ENCODE assay signal across 1 cellular context in the genomic region with DNA sequence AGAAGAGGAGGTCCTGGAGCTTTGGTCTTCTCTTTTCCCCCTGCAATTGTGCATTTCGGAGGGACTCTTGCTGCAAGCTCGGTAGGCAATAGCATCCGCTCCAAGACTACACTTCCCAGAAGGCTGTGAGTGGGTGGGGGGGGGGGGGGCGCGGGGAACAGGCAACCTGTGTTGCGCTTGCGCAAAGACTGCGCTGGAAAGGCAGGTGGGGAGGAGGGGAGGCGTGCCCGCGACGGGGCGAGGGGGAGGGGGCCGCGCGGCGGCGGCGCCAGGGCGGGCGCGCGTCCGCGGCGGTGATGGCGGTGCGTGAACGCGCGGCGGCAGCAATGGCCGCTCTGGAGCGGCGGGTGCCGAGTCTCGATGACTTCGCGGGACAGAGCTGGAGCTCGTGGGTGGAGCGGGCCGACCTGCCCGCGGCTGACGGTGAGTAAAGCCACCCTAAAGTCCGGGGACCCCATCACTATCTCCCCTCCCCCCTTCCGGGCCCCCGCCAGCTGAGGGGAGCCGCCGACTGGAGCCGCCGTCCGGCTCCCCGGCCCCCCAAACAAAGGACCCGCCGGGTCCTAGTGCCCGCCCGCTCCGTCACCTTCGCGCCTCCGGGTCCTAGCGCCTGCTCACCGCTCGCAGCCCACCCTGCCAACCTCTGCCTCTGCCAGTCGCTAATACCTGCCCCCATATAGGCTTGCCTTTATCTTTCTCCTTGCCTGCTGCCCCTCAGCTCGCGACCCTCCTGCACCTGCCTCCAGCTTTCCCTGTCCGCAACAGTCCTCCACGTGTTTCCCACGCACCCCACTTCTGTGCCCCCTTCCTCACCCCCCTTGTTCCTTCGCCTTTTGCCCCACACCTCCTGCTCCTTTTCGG.
TF ChIP-seq lines count a peak whose summit lies in the region.

Gene ATXN7L2, plus strand, starts transcription at position 248 of the 861 bp plus-strand sequence. Its CDS starts 49 bp downstream, at position 297.

TF ChIP-seq in HepG2, 621 proteins besides CTCF, POLR2A, EP300 and RAD21 (continued from another document and continues in another):
- TF ChIP-seq, protein P1, sequence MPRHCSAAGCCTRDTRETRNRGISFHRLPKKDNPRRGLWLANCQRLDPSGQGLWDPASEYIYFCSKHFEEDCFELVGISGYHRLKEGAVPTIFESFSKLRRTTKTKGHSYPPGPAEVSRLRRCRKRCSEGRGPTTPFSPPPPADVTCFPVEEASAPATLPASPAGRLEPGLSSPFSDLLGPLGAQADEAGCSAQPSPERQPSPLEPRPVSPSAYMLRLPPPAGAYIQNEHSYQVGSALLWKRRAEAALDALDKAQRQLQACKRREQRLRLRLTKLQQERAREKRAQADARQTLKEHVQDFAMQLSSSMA (CRISPR knock-in tag; IDR thresholded peaks at IDR 0.05): no peak
- TF ChIP-seq ZNF652 (CRISPR knock-in tag; IDR thresholded peaks at IDR 0.05; ENCODE audit: borderline replicate concordance, low read depth) (no peak), ZNF382 (CRISPR knock-in tag; IDR thresholded peaks at IDR 0.05; ENCODE audit: borderline replicate concordance) (no peak), SMAD3 (CRISPR knock-in tag; IDR thresholded peaks at IDR 0.05) (no peak), ZNF792 (CRISPR knock-in tag; IDR thresholded peaks at IDR 0.05) (0 out of 2 replicates have a peak, but pooled peaks have one; percentile 24), ZBTB3 (CRISPR knock-in tag; IDR thresholded peaks at IDR 0.05; ENCODE audit: borderline replicate concordance, low read depth) (0 out of 2 replicates have a peak, but pooled peaks have one; percentile 56), ZNF350 (CRISPR knock-in tag; IDR thresholded peaks at IDR 0.05; ENCODE audit: borderline replicate concordance, low read depth) (peak; percentile 24; the same call in 1 of the 2 replicates), ZNF766 (CRISPR knock-in tag; IDR thresholded peaks at IDR 0.05; ENCODE audit: borderline replicate concordance) (0 out of 2 replicates have a peak, but pooled peaks have one; percentile 21), SAP130 (CRISPR knock-in tag; IDR thresholded peaks at IDR 0.05; ENCODE audit: low read depth) (peak; percentile 69), ZNF441 (CRISPR knock-in tag; IDR thresholded peaks at IDR 0.05; ENCODE audit: borderline replicate concordance) (0 out of 2 replicates have a peak, but pooled peaks have one; percentile 37), ZNF619 (CRISPR knock-in tag; IDR thresholded peaks at IDR 0.05) (no peak), ZNF253 (CRISPR knock-in tag; IDR thresholded peaks at IDR 0.05; ENCODE audit: borderline replicate concordance) (0 out of 2 replicates have a peak, but pooled peaks have one; percentile 63), TRIM24 (CRISPR knock-in tag; IDR thresholded peaks at IDR 0.05) (no peak), ZNF816 (CRISPR knock-in tag; IDR thresholded peaks at IDR 0.05; ENCODE audit: borderline replicate concordance) (no peak), MED8 (CRISPR knock-in tag; IDR thresholded peaks at IDR 0.05; ENCODE audit: insufficient replicate concordance) (no peak), IKZF4 (CRISPR knock-in tag; IDR thresholded peaks at IDR 0.05; ENCODE audit: borderline replicate concordance, low read depth, not compliant biosample characterization) (no peak), CEBPB (IDR thresholded peaks at IDR 0.05; ENCODE audit: borderline replicate concordance, low read depth, low read length) (no peak), TBP (CRISPR knock-in tag; IDR thresholded peaks at IDR 0.05) (no peak), KDM3A (CRISPR knock-in tag; IDR thresholded peaks at IDR 0.05; ENCODE audit: low read depth) (no peak), TBX3 (IDR thresholded peaks at IDR 0.05; ENCODE audit: borderline replicate concordance) (peak; percentile 66; the same call in 1 of the 2 replicates), LCORL (IDR thresholded peaks at IDR 0.05) (no peak), LCORL (CRISPR knock-in tag; IDR thresholded peaks at IDR 0.05) (peak; percentile 35; the same call in 1 of the 2 replicates), HNRNPK (IDR thresholded peaks at IDR 0.05; ENCODE audit: low read depth, low read length, poor library complexity, severe bottlenecking) (peak; percentile 91), MED13 (CRISPR knock-in tag; IDR thresholded peaks at IDR 0.05) (peak; percentile 42; the same call in 1 of the 2 replicates), DR1 (CRISPR knock-in tag; IDR thresholded peaks at IDR 0.05) (no peak), ZNF549 (CRISPR knock-in tag; IDR thresholded peaks at IDR 0.05) (no peak), XRCC5 (optimal IDR thresholded peaks at IDR 0.05; ENCODE audit: low read length) (peak; percentile 97), ZNF292 (CRISPR knock-in tag; IDR thresholded peaks at IDR 0.05; ENCODE audit: borderline replicate concordance, low read depth) (no peak), TP53 (CRISPR knock-in tag; conservative IDR thresholded peaks at IDR 0.05) (no peak), FIP1L1 (IDR thresholded peaks at IDR 0.05; ENCODE audit: borderline replicate concordance, insufficient read depth, low read depth, low read length) (no peak), ZNF556 (CRISPR knock-in tag; IDR thresholded peaks at IDR 0.05; ENCODE audit: borderline replicate concordance) (peak; percentile 67; the same call in 1 of the 2 replicates), ZNF20 (CRISPR knock-in tag; IDR thresholded peaks at IDR 0.05) (no peak), NFRKB (IDR thresholded peaks at IDR 0.05) (no peak), ZNF629 (CRISPR knock-in tag; conservative IDR thresholded peaks at IDR 0.05) (no peak), PRDM4 (CRISPR knock-in tag; IDR thresholded peaks at IDR 0.05; ENCODE audit: borderline replicate concordance) (no peak), ZNF720 (CRISPR knock-in tag; IDR thresholded peaks at IDR 0.05) (no peak)
- TF ChIP-seq, protein P2, sequence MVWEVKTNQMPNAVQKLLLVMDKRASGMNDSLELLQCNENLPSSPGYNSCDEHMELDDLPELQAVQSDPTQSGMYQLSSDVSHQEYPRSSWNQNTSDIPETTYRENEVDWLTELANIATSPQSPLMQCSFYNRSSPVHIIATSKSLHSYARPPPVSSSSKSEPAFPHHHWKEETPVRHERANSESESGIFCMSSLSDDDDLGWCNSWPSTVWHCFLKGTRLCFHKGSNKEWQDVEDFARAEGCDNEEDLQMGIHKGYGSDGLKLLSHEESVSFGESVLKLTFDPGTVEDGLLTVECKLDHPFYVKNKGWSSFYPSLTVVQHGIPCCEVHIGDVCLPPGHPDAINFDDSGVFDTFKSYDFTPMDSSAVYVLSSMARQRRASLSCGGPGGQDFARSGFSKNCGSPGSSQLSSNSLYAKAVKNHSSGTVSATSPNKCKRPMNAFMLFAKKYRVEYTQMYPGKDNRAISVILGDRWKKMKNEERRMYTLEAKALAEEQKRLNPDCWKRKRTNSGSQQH (CRISPR knock-in tag; IDR thresholded peaks at IDR 0.05; ENCODE audit: low read depth): no peak; the same call in 1 of the 2 replicates
- TF ChIP-seq, protein P3, sequence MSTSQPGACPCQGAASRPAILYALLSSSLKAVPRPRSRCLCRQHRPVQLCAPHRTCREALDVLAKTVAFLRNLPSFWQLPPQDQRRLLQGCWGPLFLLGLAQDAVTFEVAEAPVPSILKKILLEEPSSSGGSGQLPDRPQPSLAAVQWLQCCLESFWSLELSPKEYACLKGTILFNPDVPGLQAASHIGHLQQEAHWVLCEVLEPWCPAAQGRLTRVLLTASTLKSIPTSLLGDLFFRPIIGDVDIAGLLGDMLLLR (CRISPR knock-in tag; IDR thresholded peaks at IDR 0.05): no peak
- TF ChIP-seq, protein P4, sequence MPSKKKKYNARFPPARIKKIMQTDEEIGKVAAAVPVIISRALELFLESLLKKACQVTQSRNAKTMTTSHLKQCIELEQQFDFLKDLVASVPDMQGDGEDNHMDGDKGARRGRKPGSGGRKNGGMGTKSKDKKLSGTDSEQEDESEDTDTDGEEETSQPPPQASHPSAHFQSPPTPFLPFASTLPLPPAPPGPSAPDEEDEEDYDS (CRISPR knock-in tag; IDR thresholded peaks at IDR 0.05): no peak
- TF ChIP-seq, protein P5, sequence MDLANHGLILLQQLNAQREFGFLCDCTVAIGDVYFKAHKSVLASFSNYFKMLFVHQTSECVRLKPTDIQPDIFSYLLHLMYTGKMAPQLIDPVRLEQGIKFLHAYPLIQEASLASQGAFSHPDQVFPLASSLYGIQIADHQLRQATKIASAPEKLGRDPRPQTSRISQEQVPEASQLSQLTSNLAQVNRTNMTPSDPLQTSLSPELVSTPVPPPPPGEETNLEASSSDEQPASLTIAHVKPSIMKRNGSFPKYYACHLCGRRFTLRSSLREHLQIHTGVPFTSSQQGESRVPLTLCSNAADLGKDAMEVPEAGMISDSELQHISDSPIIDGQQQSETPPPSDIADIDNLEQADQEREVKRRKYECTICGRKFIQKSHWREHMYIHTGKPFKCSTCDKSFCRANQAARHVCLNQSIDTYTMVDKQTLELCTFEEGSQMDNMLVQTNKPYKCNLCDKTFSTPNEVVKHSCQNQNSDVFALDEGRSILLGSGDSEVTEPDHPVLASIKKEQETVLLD (CRISPR knock-in tag; IDR thresholded peaks at IDR 0.05; ENCODE audit: low read depth): peak; percentile 71
- TF ChIP-seq, protein P6, sequence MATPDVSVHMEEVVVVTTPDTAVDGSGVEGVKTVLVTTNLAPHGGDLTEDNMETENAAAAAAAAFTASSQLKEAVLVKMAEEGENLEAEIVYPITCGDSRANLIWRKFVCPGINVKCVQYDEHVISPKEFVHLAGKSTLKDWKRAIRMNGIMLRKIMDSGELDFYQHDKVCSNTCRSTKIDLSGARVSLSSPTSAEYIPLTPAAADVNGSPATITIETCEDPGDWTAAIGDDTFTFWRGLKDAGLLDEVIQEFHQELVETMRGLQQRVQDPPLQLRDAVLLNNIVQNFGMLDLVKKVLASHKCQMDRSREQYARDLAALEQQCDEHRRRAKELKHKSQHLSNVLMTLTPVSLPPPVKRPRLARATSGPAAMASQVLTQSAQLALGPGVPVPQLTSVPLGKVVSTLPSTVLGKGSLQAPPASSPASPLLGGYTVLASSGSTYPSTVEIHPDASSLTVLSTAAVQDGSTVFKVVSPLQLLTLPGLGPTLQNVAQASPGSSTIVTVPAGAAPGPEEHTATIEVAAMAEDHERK (CRISPR knock-in tag; IDR thresholded peaks at IDR 0.05; ENCODE audit: low read depth): peak; percentile 62
- TF ChIP-seq, protein P7, sequence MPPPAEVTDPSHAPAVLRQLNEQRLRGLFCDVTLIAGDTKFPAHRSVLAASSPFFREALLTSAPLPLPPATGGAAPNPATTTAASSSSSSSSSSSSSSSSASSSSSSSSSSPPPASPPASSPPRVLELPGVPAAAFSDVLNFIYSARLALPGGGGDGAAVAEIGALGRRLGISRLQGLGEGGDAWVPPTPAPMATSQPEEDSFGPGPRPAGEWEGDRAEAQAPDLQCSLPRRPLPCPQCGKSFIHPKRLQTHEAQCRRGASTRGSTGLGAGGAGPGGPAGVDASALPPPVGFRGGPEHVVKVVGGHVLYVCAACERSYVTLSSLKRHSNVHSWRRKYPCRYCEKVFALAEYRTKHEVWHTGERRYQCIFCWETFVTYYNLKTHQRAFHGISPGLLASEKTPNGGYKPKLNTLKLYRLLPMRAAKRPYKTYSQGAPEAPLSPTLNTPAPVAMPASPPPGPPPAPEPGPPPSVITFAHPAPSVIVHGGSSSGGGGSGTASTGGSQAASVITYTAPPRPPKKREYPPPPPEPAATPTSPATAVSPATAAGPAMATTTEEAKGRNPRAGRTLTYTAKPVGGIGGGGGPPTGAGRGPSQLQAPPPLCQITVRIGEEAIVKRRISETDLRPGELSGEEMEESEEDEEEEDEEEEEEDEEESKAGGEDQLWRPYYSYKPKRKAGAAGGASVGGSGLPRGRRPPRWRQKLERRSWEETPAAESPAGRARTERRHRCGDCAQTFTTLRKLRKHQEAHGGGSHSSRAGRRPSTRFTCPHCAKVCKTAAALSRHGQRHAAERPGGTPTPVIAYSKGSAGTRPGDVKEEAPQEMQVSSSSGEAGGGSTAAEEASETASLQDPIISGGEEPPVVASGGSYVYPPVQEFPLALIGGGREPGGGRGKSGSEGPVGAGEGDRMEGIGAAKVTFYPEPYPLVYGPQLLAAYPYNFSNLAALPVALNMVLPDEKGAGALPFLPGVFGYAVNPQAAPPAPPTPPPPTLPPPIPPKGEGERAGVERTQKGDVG (CRISPR knock-in tag; IDR thresholded peaks at IDR 0.05; ENCODE audit: borderline replicate concordance): no peak
- TF ChIP-seq, protein P8, sequence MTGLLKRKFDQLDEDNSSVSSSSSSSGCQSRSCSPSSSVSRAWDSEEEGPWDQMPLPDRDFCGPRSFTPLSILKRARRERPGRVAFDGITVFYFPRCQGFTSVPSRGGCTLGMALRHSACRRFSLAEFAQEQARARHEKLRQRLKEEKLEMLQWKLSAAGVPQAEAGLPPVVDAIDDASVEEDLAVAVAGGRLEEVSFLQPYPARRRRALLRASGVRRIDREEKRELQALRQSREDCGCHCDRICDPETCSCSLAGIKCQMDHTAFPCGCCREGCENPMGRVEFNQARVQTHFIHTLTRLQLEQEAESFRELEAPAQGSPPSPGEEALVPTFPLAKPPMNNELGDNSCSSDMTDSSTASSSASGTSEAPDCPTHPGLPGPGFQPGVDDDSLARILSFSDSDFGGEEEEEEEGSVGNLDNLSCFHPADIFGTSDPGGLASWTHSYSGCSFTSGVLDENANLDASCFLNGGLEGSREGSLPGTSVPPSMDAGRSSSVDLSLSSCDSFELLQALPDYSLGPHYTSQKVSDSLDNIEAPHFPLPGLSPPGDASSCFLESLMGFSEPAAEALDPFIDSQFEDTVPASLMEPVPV (CRISPR knock-in tag; IDR thresholded peaks at IDR 0.05): no peak
